Comparison of ENCODE assay signal across 1 cellular context in genomic region chr7:67302113-67303039, GRCh38.
TF ChIP-seq lines count a peak whose summit lies in the region.

No MANE protein-coding gene starts in this region.

TF ChIP-seq in K562, 482 proteins besides CTCF, POLR2A, EP300 and RAD21 (continued from another document and continues in another):
- TF ChIP-seq ZNF740 (CRISPR knock-in tag; IDR thresholded peaks at IDR 0.05) (peak; percentile 99), ZNF740 (tag; IDR thresholded peaks at IDR 0.05) (peak in 1 of 2 experiments; percentile 95; a peak in 2 of 4 replicates), CLOCK (CRISPR knock-in tag; IDR thresholded peaks at IDR 0.05; ENCODE audit: borderline replicate concordance) (no peak), AFF1 (IDR thresholded peaks at IDR 0.05; ENCODE audit: low read depth in 1 of 2, partially characterized antibody in 2 of 2) (peak in 1 of 2 experiments; percentile 14), ETV5 (CRISPR knock-in tag; IDR thresholded peaks at IDR 0.05; ENCODE audit: low read depth) (peak; percentile 79), TBP (optimal IDR thresholded peaks at IDR 0.05; ENCODE audit: low read depth, low read length) (peak; percentile 83), REST (CRISPR knock-in tag; IDR thresholded peaks at IDR 0.05; ENCODE audit: low read depth) (peak; percentile 40; the same call in 1 of the 2 replicates), CCNT2 (IDR thresholded peaks at IDR 0.05; ENCODE audit: borderline replicate concordance, extremely low read depth, insufficient read length, low read depth, low read length) (peak; percentile 58), SAP30 (IDR thresholded peaks at IDR 0.05; ENCODE audit: borderline replicate concordance, insufficient read depth, low read depth, low read length, poor library complexity, severe bottlenecking) (peak; percentile 64), DEAF1 (CRISPR knock-in tag; IDR thresholded peaks at IDR 0.05) (no peak), ZBTB40 (IDR thresholded peaks at IDR 0.05) (peak; percentile 88), ZBTB40 (CRISPR knock-in tag; IDR thresholded peaks at IDR 0.05) (no peak), THAP12 (CRISPR knock-in tag; IDR thresholded peaks at IDR 0.05) (peak; percentile 80), FOS (IDR thresholded peaks at IDR 0.05; ENCODE audit: extremely low read depth, insufficient read length) (peak; percentile 81), L3MBTL2 (IDR thresholded peaks at IDR 0.05) (peak; percentile 79), NELFE (IDR thresholded peaks at IDR 0.05; ENCODE audit: insufficient read depth, insufficient read length) (peak; percentile 36), ZSCAN32 (CRISPR knock-in tag; IDR thresholded peaks at IDR 0.05) (0 out of 2 replicates have a peak, but pooled peaks have one; percentile 21), FOXJ2 (tag; IDR thresholded peaks at IDR 0.05) (no peak)
